Comparison of ENCODE assay signal across 19 cellular contexts in the genomic region with DNA sequence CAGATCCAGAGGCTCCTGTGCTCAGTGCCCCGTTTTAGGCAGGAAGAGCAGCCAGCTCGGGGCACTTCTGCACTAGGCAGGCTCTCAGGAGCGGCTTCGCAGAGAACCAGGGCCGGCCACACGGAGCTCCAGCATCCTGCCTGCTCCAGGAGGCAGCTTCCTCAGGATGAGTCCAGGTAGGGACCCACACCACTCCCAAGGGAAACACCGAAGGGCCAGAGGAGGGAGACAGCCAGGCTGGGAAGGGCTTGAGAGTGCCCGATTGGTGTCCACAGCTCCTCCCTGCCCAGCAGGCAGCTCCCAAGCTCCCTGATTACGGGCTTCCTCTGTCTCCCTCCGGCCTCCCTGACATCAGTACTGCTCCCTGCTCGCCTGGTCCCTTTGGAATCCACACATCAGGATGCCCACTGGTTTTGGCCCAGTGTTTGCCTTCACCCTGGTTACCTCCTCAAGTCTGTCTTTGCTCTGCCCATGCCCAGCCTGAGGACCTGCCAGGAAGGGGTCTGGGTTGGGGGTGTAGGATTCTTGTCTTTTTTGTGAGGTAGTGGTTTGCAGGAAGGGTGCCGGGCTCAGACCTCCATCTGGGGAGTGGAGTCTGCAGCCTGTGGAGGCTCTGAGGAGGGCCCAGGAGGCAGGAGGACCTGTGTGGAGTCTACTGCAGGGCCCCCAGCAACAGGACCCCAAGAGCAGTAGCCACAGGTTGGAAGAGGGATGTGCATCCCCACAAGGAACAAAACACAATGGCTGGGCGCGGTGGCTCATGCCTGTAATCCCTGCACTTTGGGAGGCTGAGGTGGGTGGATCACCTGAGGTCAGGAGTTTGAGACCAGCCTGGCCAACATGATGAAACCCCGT. TPM values are rescaled to one million over a fixed set of nuclear protein-coding genes. Genes with fewer than 3 reads are reported as not detected.
A peak's percentile ranks its signal among the peaks of the same experiment; 100 is the strongest.
DNase-seq lines count a peak whose midpoint lies in the region; ATAC-seq and TF ChIP-seq lines count a peak whose summit lies in the region.
"Had no signal": no experiment of that assay in that cellular context is flagged by ENCODE, and none has a peak within 500 bp of the region (broad histone marks: within the 10 kb centered on the region; RNA-seq: fewer than 3 reads in every experiment).

No MANE protein-coding gene starts in this region.

- H3F3A ChIP-seq in PC-3 (ENCODE audit: low read length, unreplicated experiment) = peaks cover 4% of the 10 kb centered on the region

- H3K79me2 ChIP-seq in PC-3 (ENCODE audit: low read length) = no peaks in the 10 kb centered on the region
- H3K79me2 ChIP-seq: parathyroid adenoma had no signal

- no peaks in the 10 kb centered on the region for H4K20me1 ChIP-seq in PC-3 (ENCODE audit: low read length)

- TF ChIP-seq CTCF in PC-3 (conservative IDR thresholded peaks at IDR 0.05; ENCODE audit: low read depth, low read length) (no peak), coronary artery (IDR thresholded peaks at IDR 0.05) (no peak)

- H3K4me1 Mint-ChIP-seq in activated CD8-positive, alpha-beta memory T cell treated with anti-CD3 and anti-CD28 coated beads, Interleukin-2, amount 10 ng/mL, durations not matched to agents 7 days and 5 days = peaks cover 19% of the 10 kb centered on the region

- H3K4me3 Mint-ChIP-seq in activated CD8-positive, alpha-beta memory T cell treated with anti-CD3 and anti-CD28 coated beads, Interleukin-2, amount 10 ng/mL, durations not matched to agents 7 days and 5 days = no peak overlapping the region

- H3K27ac Mint-ChIP-seq in activated CD8-positive, alpha-beta memory T cell treated with anti-CD3 and anti-CD28 coated beads, Interleukin-2, amount 10 ng/mL, durations not matched to agents 7 days and 5 days = peak overlapping the region; percentile 47

- H3K27me3 Mint-ChIP-seq in activated CD8-positive, alpha-beta memory T cell treated with anti-CD3 and anti-CD28 coated beads, Interleukin-2, amount 10 ng/mL, durations not matched to agents 7 days and 5 days = peaks cover 4% of the 10 kb centered on the region

- H3K9ac ChIP-seq in PC-3 (ENCODE audit: low read length) = peak overlapping the region; percentile 76; the same call in 1 of the 2 replicates
- H3K9ac ChIP-seq in skeletal muscle satellite cell (ENCODE audit: low read depth, low read length) = peak overlapping the region; percentile 70
- H3K9ac ChIP-seq: parathyroid adenoma had no signal

- no peaks in the 10 kb centered on the region for H3K27me3 ChIP-seq in PC-3 (ENCODE audit: low read length)
- H3K27me3 ChIP-seq in skeletal muscle satellite cell (ENCODE audit: control insufficient read depth, insufficient read depth, low read length) = no peaks in the 10 kb centered on the region
- H3K27me3 ChIP-seq: colonic mucosa, Peyer's patch had no signal

- H3K4me1 ChIP-seq in PC-3 (ENCODE audit: insufficient read depth, low read length) = peaks cover 80% of the 10 kb centered on the region
- H3K4me1 ChIP-seq in skeletal muscle satellite cell (ENCODE audit: control insufficient read depth, insufficient read depth, low read length) = peaks cover 72% of the 10 kb centered on the region
- H3K4me1 ChIP-seq: parathyroid adenoma had no signal

- H3K27ac ChIP-seq in PC-3 (ENCODE audit: low read length) (peak overlapping the region; percentile 97), coronary artery (peak overlapping the region; percentile 74 to 92)
- H3K27ac ChIP-seq: parathyroid adenoma had no signal

- H2AFZ ChIP-seq in PC-3 (ENCODE audit: low read length) = no peak overlapping the region
- H2AFZ ChIP-seq: parathyroid adenoma had no signal

- H3K4me3 ChIP-seq in PC-3 (ENCODE audit: low read length) (no peak overlapping the region), coronary artery (no peak overlapping the region), skeletal muscle satellite cell (ENCODE audit: low read length) (no peak overlapping the region)
- H3K4me3 ChIP-seq: colonic mucosa, GM12878, mucosa of descending colon, Peyer's patch had no signal

- no peaks in the 10 kb centered on the region for H3K36me3 Mint-ChIP-seq in activated CD8-positive, alpha-beta memory T cell treated with anti-CD3 and anti-CD28 coated beads, Interleukin-2, amount 10 ng/mL, durations not matched to agents 7 days and 5 days

- intact Hi-C loops in PC-3 (cut with micrococcal nuclease) = no loop called here

- H3K36me3 ChIP-seq in PC-3 (ENCODE audit: low read depth, low read length) = no peaks in the 10 kb centered on the region
- no peaks in the 10 kb centered on the region for H3K36me3 ChIP-seq in skeletal muscle satellite cell (ENCODE audit: insufficient read depth, low read length)
- H3K36me3 ChIP-seq: colonic mucosa, Peyer's patch had no signal

- DNase-seq in activated CD8-positive, alpha-beta memory T cell treated with anti-CD3 and anti-CD28 coated beads, Interleukin-2, amount 10 ng/mL, durations not matched to agents 7 days and 5 days = no peak
- no peak for DNase-seq in activated CD8-positive, alpha-beta memory T cell treated with anti-CD3 and anti-CD28 coated beads for 24 hours
- DNase-seq in PC-3 (no peak), coronary artery (ENCODE audit: low spot score) (no peak), H4 (ENCODE audit: low spot score) (no peak)
- DNase-seq: ACHN; activated CD4-positive, CD25-positive, alpha-beta regulatory T cell; colonic mucosa; NCI-H1694 treated with DMSO at 0.1 percent for 48 hours; NCI-H526; Peyer's patch; substantia nigra; T-helper 1 cell had no signal

- POLR2A ChIA-PET in PC-3 (lab: Charles Lee; ENCODE audit: unreplicated experiment) = interaction anchor here (0.7 to 1.1 kb wide), 2 partner anchors 11 to 14 kb away, joined by 4 read pairs; a partner anchor contains a TSS

- no peaks in the 10 kb centered on the region for H3K9me3 Mint-ChIP-seq in activated CD8-positive, alpha-beta memory T cell treated with anti-CD3 and anti-CD28 coated beads, Interleukin-2, amount 10 ng/mL, durations not matched to agents 7 days and 5 days (ENCODE audit: low read depth)

- H3K9me2 ChIP-seq in PC-3 (replicated peaks; ENCODE audit: low read length) = no peaks in the 10 kb centered on the region

- no peaks in the 10 kb centered on the region for H3K9me3 ChIP-seq in PC-3 (ENCODE audit: low read length)
- no peaks in the 10 kb centered on the region for H3K9me3 ChIP-seq in skeletal muscle satellite cell (replicated peaks; ENCODE audit: low read length)
- H3K9me3 ChIP-seq: colonic mucosa, mucosa of descending colon, Peyer's patch had no signal

- H3K4me2 ChIP-seq in PC-3 (ENCODE audit: low read length) = peak overlapping the region; percentile 56; the same call in 1 of the 2 replicates
- H3K4me2 ChIP-seq in skeletal muscle satellite cell (ENCODE audit: low read length) = no peak overlapping the region

- BruUV-seq in PC-3 (replicated peaks; lab: Mats Ljungman, UMichigan) = no TSS peak

- CTCF ChIA-PET in activated CD8-positive, alpha-beta memory T cell treated with anti-CD3 and anti-CD28 coated beads, Interleukin-2, amount 10 ng/mL, durations not matched to agents 7 days and 5 days (lab: Charles Lee) = interaction anchor here (1.7 kb wide), 1 partner anchor 162 kb away, joined by 4 read pairs; no protein-coding TSS in a partner anchor
- CTCF ChIA-PET in PC-3 (lab: Charles Lee) = interaction anchor here (1.4 kb wide), 1 partner anchor 11 kb away, joined by 6 read pairs; a partner anchor contains a TSS

- ATAC-seq in activated CD8-positive, alpha-beta memory T cell treated with anti-CD3 and anti-CD28 coated beads, Interleukin-2, amount 10 ng/mL, durations not matched to agents 7 days and 5 days = no peak
- no peak for ATAC-seq in PC-3
- no peak for ATAC-seq in HG03108 (IDR thresholded peaks at IDR 0.05; ENCODE audit: unreplicated experiment)
- no peak for ATAC-seq in HG03565 (IDR thresholded peaks at IDR 0.05; ENCODE audit: unreplicated experiment)

RNA-seq across cellular contexts. Expression of a gene that starts 11.2 kb away (rescaled TPM):
- total RNA-seq in activated CD8-positive, alpha-beta memory T cell treated with anti-CD3 and anti-CD28 coated beads, Interleukin-2, amount 10 ng/mL, durations not matched to agents 7 days and 5 days = 10 to 100 TPM; 28.4 to 36.8 TPM
- total RNA-seq in PC-3 (2014; rRNA removed) = 216 and 245 TPM in 2 replicates
- total RNA-seq in skeletal muscle satellite cell (2012; rRNA removed) = 414 and 533 TPM in 2 replicates
- 39.4 and 41.1 TPM in 2 replicates for total RNA-seq in H4 (2014; rRNA removed; shearing (Covaris generic))

RNA-seq across cellular contexts. Expression of a gene that starts 41.2 kb away (rescaled TPM):
- 10 to 100 TPM; 37.6 to 42.0 TPM for total RNA-seq in activated CD8-positive, alpha-beta memory T cell treated with anti-CD3 and anti-CD28 coated beads, Interleukin-2, amount 10 ng/mL, durations not matched to agents 7 days and 5 days
- 122 and 150 TPM in 2 replicates for total RNA-seq in PC-3 (2014; rRNA removed)
- 75.4 and 76.6 TPM in 2 replicates for total RNA-seq in skeletal muscle satellite cell (2012; rRNA removed)
- total RNA-seq in H4 (2014; rRNA removed; shearing (Covaris generic)) = 21.4 and 22.3 TPM in 2 replicates
